In the genomic region with DNA sequence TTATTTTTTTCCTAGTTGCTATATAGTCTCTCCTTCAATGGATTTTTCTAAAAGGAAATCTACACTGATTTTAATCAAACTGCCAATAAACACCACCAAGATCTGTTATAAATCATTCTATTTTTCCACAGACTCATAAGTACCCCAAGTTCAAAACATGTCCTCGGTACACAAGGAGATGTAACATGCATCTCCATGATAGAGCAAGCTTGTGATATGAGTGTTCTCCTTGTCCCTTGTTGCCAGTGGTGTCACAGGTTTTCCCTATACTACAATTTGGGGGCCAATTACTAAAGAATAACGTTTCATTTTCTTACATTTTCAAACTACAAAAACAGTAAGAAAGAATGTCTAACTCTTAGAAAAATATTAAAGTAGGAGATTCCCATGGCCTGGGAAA, we compare ENCODE assay signal across 9 cellular contexts. TPM values are rescaled to one million over a fixed set of nuclear protein-coding genes. Genes with fewer than 3 reads are reported as not detected.
DNase-seq lines count a peak whose midpoint lies in the region; ATAC-seq and TF ChIP-seq lines count a peak whose summit lies in the region.
"Had no signal": no experiment of that assay in that cellular context is flagged by ENCODE, and none has a peak within 500 bp of the region (broad histone marks: within the 10 kb centered on the region; RNA-seq: fewer than 3 reads in every experiment).

No MANE protein-coding gene starts in this region.

- intact Hi-C loops in CD14-positive monocyte (cut with micrococcal nuclease): loop anchor here in 1 of 2 donors (2.0 to 5.0 kb wide), 2 partner anchors 13 to 38 kb away; no protein-coding TSS in a partner anchor
- intact Hi-C loops in activated T-helper 1 cell treated with anti-CD3 and anti-CD28 coated beads, Interleukin-12 subunit alpha, Interleukin-12 subunit beta, Interleukin-2, Interleukin-4 antibody, amounts not matched to agents 30 ng/mL and 10 ng/mL and 1 ng/mL, durations not matched to agents 14 hours and 24 hours and 36 hours (cut with micrococcal nuclease): loop anchor here (2.0 to 5.0 kb wide), 2 partner anchors 31 to 87 kb away; no protein-coding TSS in a partner anchor
- intact Hi-C loops in naive thymus-derived CD4-positive, alpha-beta T cell (cut with micrococcal nuclease): loop anchor here (1.0 to 10.0 kb wide), 5 partner anchors 63 to 285 kb away; partner anchors contain the start of genes HTATSF1 (in 1 of the 2) and RBMX (in 1 of the 2)

- POLR2A ChIA-PET in naive thymus-derived CD4-positive, alpha-beta T cell (lab: Charles Lee): interaction anchor here (0.7 to 5.0 kb wide), 8 partner anchors 12 to 99 kb away, joined by 3 to 46 read pairs (median 5); partner anchors contain the start of gene RBMX

- H3K36me3 ChIP-seq in naive thymus-derived CD4-positive, alpha-beta T cell (ENCODE audit: control insufficient read depth in 2 of 3, insufficient read depth in 3 of 3, low read length in 3 of 3): no peaks in the 10 kb centered on the region
- H3K36me3 ChIP-seq: prostate gland had no signal

- CTCF ChIA-PET in naive thymus-derived CD4-positive, alpha-beta T cell (lab: Charles Lee): no interaction called here

- H3K27me3 ChIP-seq in naive thymus-derived CD4-positive, alpha-beta T cell (ENCODE audit: control insufficient read depth in 2 of 2, insufficient read depth in 2 of 2, low read length in 2 of 2): no peaks in the 10 kb centered on the region

- peak overlapping the region; percentile 80 for H3K27ac ChIP-seq in naive thymus-derived CD4-positive, alpha-beta T cell (ENCODE audit: low read depth, low read length)
- H3K27ac ChIP-seq: prostate gland had no signal

- H3K4me1 ChIP-seq in naive thymus-derived CD4-positive, alpha-beta T cell (ENCODE audit: control insufficient read depth in 2 of 2, insufficient read depth in 2 of 2, low read length in 2 of 2): peaks cover 7 to 29% of the 10 kb centered on the region in 2 donors
- H3K4me1 ChIP-seq: prostate gland had no signal

- no peak for ATAC-seq in naive thymus-derived CD4-positive, alpha-beta T cell
- no peak for ATAC-seq in HG02571 (IDR thresholded peaks at IDR 0.05; ENCODE audit: unreplicated experiment)
- no peak for ATAC-seq in HG02763 (IDR thresholded peaks at IDR 0.05; ENCODE audit: unreplicated experiment)

- TF ChIP-seq CTCF in CD14-positive monocyte (IDR thresholded peaks at IDR 0.05) (no peak), HFFc6 (IDR thresholded peaks at IDR 0.05) (no peak), glutamatergic neuron (IDR thresholded peaks at IDR 0.05; ENCODE audit: partially characterized antibody, unreplicated experiment) (no peak)

- no peaks in the 10 kb centered on the region for H3K27me3 Mint-ChIP-seq in CD14-positive monocyte (ENCODE audit: low read depth in 3 of 3)
- no peaks in the 10 kb centered on the region for H3K27me3 Mint-ChIP-seq in HFFc6 (ENCODE audit: insufficient read depth)
- no peaks in the 10 kb centered on the region for H3K27me3 Mint-ChIP-seq in activated T-helper 1 cell treated with anti-CD3 and anti-CD28 coated beads, Interleukin-12 subunit alpha, Interleukin-12 subunit beta, Interleukin-2, Interleukin-4 antibody, amounts not matched to agents 30 ng/mL and 10 ng/mL and 1 ng/mL, durations not matched to agents 14 hours and 24 hours and 36 hours (ENCODE audit: insufficient read depth)
- H3K27me3 Mint-ChIP-seq in naive thymus-derived CD4-positive, alpha-beta T cell: no peaks in the 10 kb centered on the region
- H3K27me3 Mint-ChIP-seq in glutamatergic neuron (ENCODE audit: unreplicated experiment): peaks cover 3% of the 10 kb centered on the region

- peaks cover 0 to 2% (median 0%) of the 10 kb centered on the region in 7 donors for H3K9me3 Mint-ChIP-seq in CD14-positive monocyte
- H3K9me3 Mint-ChIP-seq in HFFc6: no peaks in the 10 kb centered on the region
- H3K9me3 Mint-ChIP-seq in activated T-helper 1 cell treated with anti-CD3 and anti-CD28 coated beads, Interleukin-12 subunit alpha, Interleukin-12 subunit beta, Interleukin-2, Interleukin-4 antibody, amounts not matched to agents 30 ng/mL and 10 ng/mL and 1 ng/mL, durations not matched to agents 14 hours and 24 hours and 36 hours: no peaks in the 10 kb centered on the region
- peaks cover 0 to 2% (median 0%) of the 10 kb centered on the region in 11 donors for H3K9me3 Mint-ChIP-seq in naive thymus-derived CD4-positive, alpha-beta T cell
- no peaks in the 10 kb centered on the region for H3K9me3 Mint-ChIP-seq in glutamatergic neuron (ENCODE audit: unreplicated experiment)

- peak overlapping the region; percentile 78 to 94 for H3K4me3 Mint-ChIP-seq in CD14-positive monocyte
- H3K4me3 Mint-ChIP-seq in HFFc6: peak overlapping the region; percentile 86
- peak overlapping the region; percentile 93 for H3K4me3 Mint-ChIP-seq in activated T-helper 1 cell treated with anti-CD3 and anti-CD28 coated beads, Interleukin-12 subunit alpha, Interleukin-12 subunit beta, Interleukin-2, Interleukin-4 antibody, amounts not matched to agents 30 ng/mL and 10 ng/mL and 1 ng/mL, durations not matched to agents 14 hours and 24 hours and 36 hours
- peak overlapping the region; percentile 85 to 96 (median 93) for H3K4me3 Mint-ChIP-seq in naive thymus-derived CD4-positive, alpha-beta T cell
- no peak overlapping the region for H3K4me3 Mint-ChIP-seq in glutamatergic neuron (ENCODE audit: unreplicated experiment)

- peaks cover 61% of the 10 kb centered on the region for H3K4me1 Mint-ChIP-seq in CD14-positive monocyte
- H3K4me1 Mint-ChIP-seq in HFFc6 (ENCODE audit: low read depth): peaks cover 38% of the 10 kb centered on the region
- H3K4me1 Mint-ChIP-seq in activated T-helper 1 cell treated with anti-CD3 and anti-CD28 coated beads, Interleukin-12 subunit alpha, Interleukin-12 subunit beta, Interleukin-2, Interleukin-4 antibody, amounts not matched to agents 30 ng/mL and 10 ng/mL and 1 ng/mL, durations not matched to agents 14 hours and 24 hours and 36 hours (ENCODE audit: low read depth): peaks cover 69% of the 10 kb centered on the region
- H3K4me1 Mint-ChIP-seq in naive thymus-derived CD4-positive, alpha-beta T cell: peaks cover 34 to 78% (median 69%) of the 10 kb centered on the region in 7 donors
- H3K4me1 Mint-ChIP-seq in glutamatergic neuron (ENCODE audit: low read depth, unreplicated experiment): peaks cover 7% of the 10 kb centered on the region

- H3K4me3 ChIP-seq in naive thymus-derived CD4-positive, alpha-beta T cell (ENCODE audit: low read length): peak overlapping the region; percentile 77
- H3K4me3 ChIP-seq: prostate gland had no signal

- H3K36me3 Mint-ChIP-seq in CD14-positive monocyte (no peaks in the 10 kb centered on the region), HFFc6 (ENCODE audit: low read depth) (no peaks in the 10 kb centered on the region), glutamatergic neuron (ENCODE audit: unreplicated experiment) (no peaks in the 10 kb centered on the region)
- H3K36me3 Mint-ChIP-seq in activated T-helper 1 cell treated with anti-CD3 and anti-CD28 coated beads, Interleukin-12 subunit alpha, Interleukin-12 subunit beta, Interleukin-2, Interleukin-4 antibody, amounts not matched to agents 30 ng/mL and 10 ng/mL and 1 ng/mL, durations not matched to agents 14 hours and 24 hours and 36 hours (ENCODE audit: low read depth): peaks cover 10% of the 10 kb centered on the region
- H3K36me3 Mint-ChIP-seq in naive thymus-derived CD4-positive, alpha-beta T cell: peaks cover 0 to 37% (median 0%) of the 10 kb centered on the region in 5 donors

- no peaks in the 10 kb centered on the region for H3K9me3 ChIP-seq in naive thymus-derived CD4-positive, alpha-beta T cell (ENCODE audit: control insufficient read depth in 2 of 3, low read length in 3 of 3)
- H3K9me3 ChIP-seq: prostate gland had no signal

- DNase-seq in CD14-positive monocyte (ENCODE audit: low spot score): no peak
- DNase-seq in HFFc6: no peak
- no peak for DNase-seq in activated T-helper 1 cell treated with anti-CD3 and anti-CD28 coated beads, Interleukin-12 subunit alpha, Interleukin-12 subunit beta, Interleukin-2, Interleukin-4 antibody, amounts not matched to agents 30 ng/mL and 10 ng/mL and 1 ng/mL, durations not matched to agents 14 hours and 24 hours and 36 hours (ENCODE audit: low spot score)
- no peak for DNase-seq in naive thymus-derived CD4-positive, alpha-beta T cell
- DNase-seq in NCI-H446 treated with DMSO at 0.1 percent for 48 hours (lab: John Stamatoyannopoulos, UW): no peak
- DNase-seq in glutamatergic neuron: no peak

- H3K27ac Mint-ChIP-seq in CD14-positive monocyte: peak overlapping the region; percentile 68 to 95 (median 88)
- H3K27ac Mint-ChIP-seq in HFFc6: peak overlapping the region; percentile 80
- peak overlapping the region; percentile 95 for H3K27ac Mint-ChIP-seq in activated T-helper 1 cell treated with anti-CD3 and anti-CD28 coated beads, Interleukin-12 subunit alpha, Interleukin-12 subunit beta, Interleukin-2, Interleukin-4 antibody, amounts not matched to agents 30 ng/mL and 10 ng/mL and 1 ng/mL, durations not matched to agents 14 hours and 24 hours and 36 hours
- peak overlapping the region; percentile 84 to 97 (median 96) for H3K27ac Mint-ChIP-seq in naive thymus-derived CD4-positive, alpha-beta T cell
- H3K27ac Mint-ChIP-seq in glutamatergic neuron (ENCODE audit: unreplicated experiment): no peak overlapping the region

RNA-seq across cellular contexts. Expression of gene ARHGEF6, which starts 0.5 kb away (rescaled TPM):
- 10 to 100 TPM; 51.4 to 79.2 TPM for polyA plus RNA-seq in CD14-positive monocyte
- 1 to 10 TPM; 2.5 to 5.4 (median 4.9) TPM for total RNA-seq in HFFc6 (2021; fragmentation: NEBNext Ultra II Directional; extraction: Animal tissue kit (Norgen Biotek cat#: 25700))
- total RNA-seq in activated T-helper 1 cell treated with anti-CD3 and anti-CD28 coated beads, Interleukin-12 subunit alpha, Interleukin-12 subunit beta, Interleukin-2, Interleukin-4 antibody, amounts not matched to agents 30 ng/mL and 10 ng/mL and 1 ng/mL, durations not matched to agents 14 hours and 24 hours and 36 hours: 39.8 and 40.8 TPM in 2 replicates
- total RNA-seq in naive thymus-derived CD4-positive, alpha-beta T cell: 100 to 1,000 TPM in 1 of 5 experiments, 10 to 100 TPM in 4; 66.1 to 102 (median 81.5) TPM
- 10 to 100 TPM; 88.2 to 99.0 TPM for polyA plus RNA-seq in naive thymus-derived CD4-positive, alpha-beta T cell
- total RNA-seq in glutamatergic neuron (ENCODE audit: unreplicated experiment): 59.5 TPM
